In the genomic region with DNA sequence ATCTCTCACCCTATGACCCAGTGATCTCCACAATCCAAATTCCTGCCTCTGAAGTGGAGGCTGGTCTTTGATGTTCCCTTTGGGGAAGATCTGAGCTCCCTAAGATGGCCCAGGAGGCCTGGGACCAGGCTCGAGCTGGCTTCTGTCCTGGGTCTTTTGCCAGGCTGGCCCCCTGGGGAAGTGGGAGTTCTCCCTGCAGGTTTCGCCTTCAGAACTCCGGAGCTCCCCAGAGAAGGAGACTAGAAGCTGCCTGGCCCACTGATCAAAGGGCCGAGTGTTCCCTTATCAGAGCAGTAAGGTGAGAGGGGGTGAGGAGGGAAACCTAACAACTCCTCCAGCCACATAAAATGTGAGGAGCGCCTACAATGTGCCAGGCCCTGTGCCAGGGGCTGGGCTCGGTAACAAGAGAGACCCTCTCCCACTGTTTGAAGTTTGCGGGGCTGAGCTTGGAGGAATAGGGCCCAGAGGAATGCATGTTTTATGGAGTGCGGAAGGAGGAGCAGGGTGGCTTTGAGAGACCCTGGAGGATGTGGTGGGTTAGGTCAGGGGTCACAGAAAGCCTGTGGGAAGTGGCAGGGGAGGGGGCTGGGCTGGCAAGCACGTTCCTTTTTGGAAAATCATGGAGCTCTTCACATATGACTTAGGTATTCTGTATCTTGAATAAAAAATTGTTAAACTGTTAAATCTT, we compare ENCODE assay signal across 21 cellular contexts.
DNase-seq lines count a peak whose midpoint lies in the region; ATAC-seq and TF ChIP-seq lines count a peak whose summit lies in the region.
"Had no signal": no experiment of that assay in that cellular context is flagged by ENCODE, and none has a peak within 500 bp of the region (broad histone marks: within the 10 kb centered on the region; RNA-seq: fewer than 3 reads in every experiment).

No MANE protein-coding gene starts in this region.

- H3K27ac ChIP-seq in neuronal stem cell (replicated peaks; ENCODE audit: low read length), result no peak overlapping the region
- H3K27ac ChIP-seq in upper lobe of right lung, result no peak overlapping the region
- H3K27ac ChIP-seq: GM23248 had no signal

- H2BK15ac ChIP-seq in neuronal stem cell (ENCODE audit: low read length), result peak overlapping the region; percentile 32

- WGBS in neuronal stem cell (ENCODE audit: extremely low coverage in 2 of 2, insufficient read length in 2 of 2, insufficient replicate concordance in 1 of 2), 2 donors, result no CpG with 5 or more reads among the region's 9 CpGs

- no peak overlapping the region for H3K4me2 ChIP-seq in neuronal stem cell (ENCODE audit: insufficient read depth, low read length, poor library complexity, severe bottlenecking)

- DNase-seq in activated CD4-positive, alpha-beta T cell treated with anti-CD3 and anti-CD28 coated beads, Interleukin-2, amount 10 ng/mL, durations not matched to agents 7 days and 5 days, result no peak
- no peak for DNase-seq in activated CD4-positive, alpha-beta T cell treated with anti-CD3 and anti-CD28 coated beads for 48 hours
- peak; percentile 60 for DNase-seq in left kidney (ENCODE audit: low read depth, low spot score)
- no peak for DNase-seq in neuronal stem cell (ENCODE audit: low spot score)
- DNase-seq in upper lobe of right lung, result peak; percentile 30
- no peak for DNase-seq in erythroblast (lab: John Stamatoyannopoulos, UW)
- DNase-seq in BE2C, result no peak
- DNase-seq in epidermal melanocyte (ENCODE audit: insufficient read length, low spot score), result no peak
- DNase-seq: 8988T, DMS79, GM23248, H9, HFFc6, MG63, NCI-H1048, NCI-H1417 treated with DMSO at 0.1 percent for 48 hours, NCI-H187, NCI-H446 had no signal

- no peak overlapping the region for H3K23ac ChIP-seq in neuronal stem cell (ENCODE audit: low read depth, low read length, poor library complexity)

- no peak for ATAC-seq in upper lobe of right lung
- ATAC-seq: K562, Right ventricle myocardium inferior had no signal

- no peak overlapping the region for H2BK120ac ChIP-seq in neuronal stem cell (ENCODE audit: low read depth, low read length)

- no peak overlapping the region for H2AFZ ChIP-seq in neuronal stem cell (ENCODE audit: low read length)
- H2AFZ ChIP-seq: GM23248 had no signal

- no peak overlapping the region for H3K9ac ChIP-seq in neuronal stem cell (ENCODE audit: low read depth, low read length, poor library complexity)
- H3K9ac ChIP-seq: GM23248 had no signal

- no peak overlapping the region for H4K8ac ChIP-seq in neuronal stem cell (ENCODE audit: low read depth, low read length)

- CTCF ChIA-PET in activated CD4-positive, alpha-beta T cell treated with anti-CD3 and anti-CD28 coated beads, Interleukin-2, amount 10 ng/mL, durations not matched to agents 7 days and 5 days (lab: Charles Lee), result no interaction called here

- peak overlapping the region; percentile 15 for H3K18ac ChIP-seq in neuronal stem cell (ENCODE audit: low read length)

- H3K36me3 ChIP-seq in neuronal stem cell (replicated peaks in 1 of 2; ENCODE audit: control insufficient read depth in 2 of 2, insufficient read depth in 2 of 2, low read length in 2 of 2) (no peaks in the 10 kb centered on the region), upper lobe of right lung (no peaks in the 10 kb centered on the region), BE2C (no peaks in the 10 kb centered on the region)
- H3K36me3 ChIP-seq: MG63 had no signal

- H3K27me3 Mint-ChIP-seq in activated CD4-positive, alpha-beta T cell treated with anti-CD3 and anti-CD28 coated beads, Interleukin-2, amount 10 ng/mL, durations not matched to agents 7 days and 5 days, result peaks cover 23% of the 10 kb centered on the region

- no peak overlapping the region for H3K4ac ChIP-seq in neuronal stem cell (ENCODE audit: low read length)

- H3K79me1 ChIP-seq in neuronal stem cell (ENCODE audit: low read depth, low read length), result no peaks in the 10 kb centered on the region

- no peaks in the 10 kb centered on the region for H3K36me3 Mint-ChIP-seq in activated CD4-positive, alpha-beta T cell treated with anti-CD3 and anti-CD28 coated beads, Interleukin-2, amount 10 ng/mL, durations not matched to agents 7 days and 5 days (ENCODE audit: low read depth)
- H3K36me3 Mint-ChIP-seq: CD14-positive monocyte had no signal

- no peak overlapping the region for H3K4me3 Mint-ChIP-seq in activated CD4-positive, alpha-beta T cell treated with anti-CD3 and anti-CD28 coated beads, Interleukin-2, amount 10 ng/mL, durations not matched to agents 7 days and 5 days
- H3K4me3 Mint-ChIP-seq: CD14-positive monocyte, H9, HFFc6 had no signal

- no peak for TF ChIP-seq POLR2A in erythroblast (IDR thresholded peaks at IDR 0.05; ENCODE audit: low read length)

- H3K27me3 ChIP-seq in neuronal stem cell (ENCODE audit: control insufficient read depth in 3 of 3, insufficient read depth in 3 of 3, low read depth in 1 of 3, low read length in 3 of 3) (peaks cover 0 to 42% (median 0%) of the 10 kb centered on the region in 3 experiments), upper lobe of right lung (peaks cover 32% of the 10 kb centered on the region), BE2C (no peaks in the 10 kb centered on the region)
- H3K27me3 ChIP-seq: MG63 had no signal

- no peak overlapping the region for H2BK12ac ChIP-seq in neuronal stem cell (ENCODE audit: low read length)

- no peaks in the 10 kb centered on the region for H3K9me3 ChIP-seq in neuronal stem cell (replicated peaks in 1 of 2; ENCODE audit: control insufficient read depth in 2 of 2, insufficient read depth in 1 of 2, low read depth in 1 of 2, low read length in 2 of 2)
- H3K9me3 ChIP-seq in upper lobe of right lung, result no peaks in the 10 kb centered on the region
- H3K9me3 ChIP-seq in BE2C, result no peaks in the 10 kb centered on the region
- H3K9me3 ChIP-seq: MG63 had no signal

- no peaks in the 10 kb centered on the region for H3K9me3 Mint-ChIP-seq in activated CD4-positive, alpha-beta T cell treated with anti-CD3 and anti-CD28 coated beads, Interleukin-2, amount 10 ng/mL, durations not matched to agents 7 days and 5 days
- H3K9me3 Mint-ChIP-seq: CD14-positive monocyte, HFFc6 had no signal

- H3K27ac Mint-ChIP-seq in activated CD4-positive, alpha-beta T cell treated with anti-CD3 and anti-CD28 coated beads, Interleukin-2, amount 10 ng/mL, durations not matched to agents 7 days and 5 days, result peak overlapping the region; percentile 2
- H3K27ac Mint-ChIP-seq: CD14-positive monocyte, H9, HFFc6 had no signal

- H4K91ac ChIP-seq in neuronal stem cell (ENCODE audit: low read depth, low read length, poor library complexity), result no peak overlapping the region

- H3K4me1 Mint-ChIP-seq in activated CD4-positive, alpha-beta T cell treated with anti-CD3 and anti-CD28 coated beads, Interleukin-2, amount 10 ng/mL, durations not matched to agents 7 days and 5 days, result peaks cover 12% of the 10 kb centered on the region
- H3K4me1 Mint-ChIP-seq: CD14-positive monocyte had no signal

- H3K4me1 ChIP-seq in neuronal stem cell (ENCODE audit: control insufficient read depth in 2 of 2, insufficient read depth in 1 of 2, low read depth in 1 of 2, low read length in 2 of 2), result peaks cover 0 to 8% of the 10 kb centered on the region in 2 donors
- H3K4me1 ChIP-seq in upper lobe of right lung, result no peaks in the 10 kb centered on the region
- H3K4me1 ChIP-seq in BE2C, result 0 out of 2 replicates have a peak, but pooled peaks cover 3% of the 10 kb centered on the region

- H3K4me3 ChIP-seq in neuronal stem cell (ENCODE audit: low read length in 2 of 2) (no peak overlapping the region), upper lobe of right lung (no peak overlapping the region), BE2C (ENCODE audit: low read depth, low read length) (no peak overlapping the region)
- H3K4me3 ChIP-seq: GM23248, K562, MG63 had no signal

- POLR2A ChIA-PET in activated CD4-positive, alpha-beta T cell treated with anti-CD3 and anti-CD28 coated beads, Interleukin-2, amount 10 ng/mL, durations not matched to agents 7 days and 5 days (lab: Charles Lee), result interaction anchor here (0.6 kb wide), 1 partner anchor 55 kb away, joined by 3 read pairs; no protein-coding TSS in a partner anchor

- no peak overlapping the region for H3K14ac ChIP-seq in neuronal stem cell (ENCODE audit: low read length)

- intact Hi-C loops in upper lobe of right lung (cut with DNase I), result no loop called here

- H2AK5ac ChIP-seq in neuronal stem cell (ENCODE audit: low read depth, low read length), result no peak overlapping the region

- TF ChIP-seq CTCF in upper lobe of right lung (IDR thresholded peaks at IDR 0.05) (no peak), BE2C (IDR thresholded peaks at IDR 0.05; ENCODE audit: low read depth, low read length) (no peak)

- H2BK5ac ChIP-seq in neuronal stem cell (ENCODE audit: low read length), result no peak overlapping the region

Comparison
In these comparisons a context has a peak if more than half of its experiments do, and no peak if none do; other contexts are left out.
1. DNase-seq: peak in left kidney (single experiment) and upper lobe of right lung (single experiment); none in activated CD4-positive, alpha-beta T cell treated with anti-CD3 and anti-CD28 coated beads, Interleukin-2, amount 10 ng/mL, durations not matched to agents 7 days and 5 days (single experiment), activated CD4-positive, alpha-beta T cell treated with anti-CD3 and anti-CD28 coated beads for 48 hours (single experiment), neuronal stem cell (single experiment), erythroblast (0 of 2), BE2C (single experiment) and epidermal melanocyte (single experiment).